In the genomic region with DNA sequence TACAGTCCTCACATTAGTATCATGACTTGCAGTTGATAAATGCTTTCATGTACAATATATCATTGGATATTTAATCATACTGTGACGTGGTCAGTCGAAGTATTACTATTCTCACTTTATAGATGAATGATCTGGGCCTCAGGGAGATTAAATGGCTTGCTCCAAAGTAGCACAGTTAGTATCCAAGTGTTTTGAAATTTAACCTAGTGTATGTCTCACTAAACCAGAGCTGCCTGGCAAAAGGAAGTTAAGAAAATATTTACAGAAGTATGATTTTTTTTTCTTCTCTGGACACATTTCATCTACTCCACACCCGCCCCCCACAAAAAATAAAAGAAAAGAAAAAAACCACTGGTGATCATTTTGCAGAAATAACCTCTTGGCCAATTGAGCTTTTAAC, we compare ENCODE assay signal across 28 cellular contexts.
DNase-seq lines count a peak whose midpoint lies in the region; ATAC-seq and TF ChIP-seq lines count a peak whose summit lies in the region.
"Had no signal": no experiment of that assay in that cellular context is flagged by ENCODE, and none has a peak within 500 bp of the region (broad histone marks: within the 10 kb centered on the region; RNA-seq: fewer than 3 reads in every experiment).

No MANE protein-coding gene starts in this region.

- H3K27ac ChIP-seq in liver (ENCODE audit: low read depth in 1 of 2, low read length in 2 of 2) (peak overlapping the region; percentile 39 to 63), temporal lobe (ENCODE audit: low read depth, low read length) (peak overlapping the region; percentile 4)
- H3K27ac ChIP-seq: brain microvascular endothelial cell, gastroesophageal sphincter, neutrophil had no signal

- H3K4me3 ChIP-seq in choroid plexus epithelial cell (ENCODE audit: low read depth, low read length), result no peak overlapping the region
- H3K4me3 ChIP-seq in liver (ENCODE audit: low read depth in 1 of 3, low read length in 3 of 3), result no peak overlapping the region
- H3K4me3 ChIP-seq: gastroesophageal sphincter, K562 had no signal

- intact Hi-C loops in activated T-helper 1 cell treated with anti-CD3 and anti-CD28 coated beads, Interleukin-12 subunit alpha, Interleukin-12 subunit beta, Interleukin-2, Interleukin-4 antibody, amounts not matched to agents 30 ng/mL and 10 ng/mL and 1 ng/mL, durations not matched to agents 14 hours and 24 hours and 36 hours (cut with micrococcal nuclease), result no loop called here

- no peak for TF ChIP-seq RAD21 in liver (IDR thresholded peaks at IDR 0.05)

- no peak overlapping the region for H3K4me3 Mint-ChIP-seq in activated T-helper 1 cell treated with anti-CD3 and anti-CD28 coated beads, Interleukin-12 subunit alpha, Interleukin-12 subunit beta, Interleukin-2, Interleukin-4 antibody, amounts not matched to agents 30 ng/mL and 10 ng/mL and 1 ng/mL, durations not matched to agents 14 hours and 24 hours and 36 hours
- H3K4me3 Mint-ChIP-seq: activated CD4-positive, alpha-beta memory T cell treated with anti-CD3 and anti-CD28 coated beads, Interleukin-2, amount 10 ng/mL, durations not matched to agents 7 days and 5 days; immature natural killer cell; stimulated activated memory B cell treated with anti-CD40 and anti-IgM and Interleukin-4, amounts not matched to agents 10 μg/mL and 1 μg/mL and 100 μg/mL, for 72 hours had no signal

- 25% methylated on average over 3 of the region's 3 CpGs for WGBS in liver

- H3K9me3 Mint-ChIP-seq in activated T-helper 1 cell treated with anti-CD3 and anti-CD28 coated beads, Interleukin-12 subunit alpha, Interleukin-12 subunit beta, Interleukin-2, Interleukin-4 antibody, amounts not matched to agents 30 ng/mL and 10 ng/mL and 1 ng/mL, durations not matched to agents 14 hours and 24 hours and 36 hours, result no peaks in the 10 kb centered on the region
- H3K9me3 Mint-ChIP-seq: activated CD4-positive, alpha-beta memory T cell treated with anti-CD3 and anti-CD28 coated beads, Interleukin-2, amount 10 ng/mL, durations not matched to agents 7 days and 5 days; activated T-helper 2 cell treated with anti-CD3 and anti-CD28 coated beads, Interferon-gamma antibody, Interleukin-2, Interleukin-4, amounts not matched to agents 10 μg/mL and 5 μg/mL and 100 μg/mL, durations not matched to agents 14 hours and 24 hours and 36 hours; stimulated activated memory B cell treated with anti-CD40 and anti-IgM and Interleukin-4, amounts not matched to agents 10 μg/mL and 1 μg/mL and 100 μg/mL, for 72 hours had no signal

- no peak overlapping the region for H3K27ac Mint-ChIP-seq in activated T-helper 1 cell treated with anti-CD3 and anti-CD28 coated beads, Interleukin-12 subunit alpha, Interleukin-12 subunit beta, Interleukin-2, Interleukin-4 antibody, amounts not matched to agents 30 ng/mL and 10 ng/mL and 1 ng/mL, durations not matched to agents 14 hours and 24 hours and 36 hours
- H3K27ac Mint-ChIP-seq: activated CD4-positive, alpha-beta memory T cell treated with anti-CD3 and anti-CD28 coated beads, Interleukin-2, amount 10 ng/mL, durations not matched to agents 7 days and 5 days; activated T-helper 2 cell treated with anti-CD3 and anti-CD28 coated beads, Interferon-gamma antibody, Interleukin-2, Interleukin-4, amounts not matched to agents 10 μg/mL and 5 μg/mL and 100 μg/mL, durations not matched to agents 14 hours and 24 hours and 36 hours; immature natural killer cell; progenitor cell of endocrine pancreas; stimulated activated memory B cell treated with anti-CD40 and anti-IgM and Interleukin-4, amounts not matched to agents 10 μg/mL and 1 μg/mL and 100 μg/mL, for 72 hours had no signal

- H3K36me3 Mint-ChIP-seq in activated T-helper 1 cell treated with anti-CD3 and anti-CD28 coated beads, Interleukin-12 subunit alpha, Interleukin-12 subunit beta, Interleukin-2, Interleukin-4 antibody, amounts not matched to agents 30 ng/mL and 10 ng/mL and 1 ng/mL, durations not matched to agents 14 hours and 24 hours and 36 hours (ENCODE audit: low read depth), result no peaks in the 10 kb centered on the region
- H3K36me3 Mint-ChIP-seq: immature natural killer cell; stimulated activated memory B cell treated with anti-CD40 and anti-IgM and Interleukin-4, amounts not matched to agents 10 μg/mL and 1 μg/mL and 100 μg/mL, for 72 hours had no signal

- H3K4me1 Mint-ChIP-seq in activated T-helper 1 cell treated with anti-CD3 and anti-CD28 coated beads, Interleukin-12 subunit alpha, Interleukin-12 subunit beta, Interleukin-2, Interleukin-4 antibody, amounts not matched to agents 30 ng/mL and 10 ng/mL and 1 ng/mL, durations not matched to agents 14 hours and 24 hours and 36 hours (ENCODE audit: low read depth), result no peaks in the 10 kb centered on the region
- H3K4me1 Mint-ChIP-seq: activated CD4-positive, alpha-beta memory T cell treated with anti-CD3 and anti-CD28 coated beads, Interleukin-2, amount 10 ng/mL, durations not matched to agents 7 days and 5 days; immature natural killer cell; stimulated activated memory B cell treated with anti-CD40 and anti-IgM and Interleukin-4, amounts not matched to agents 10 μg/mL and 1 μg/mL and 100 μg/mL, for 72 hours had no signal

- no peak for TF ChIP-seq CTCF in choroid plexus epithelial cell (conservative IDR thresholded peaks at IDR 0.05; ENCODE audit: low read depth, low read length)
- no peak for TF ChIP-seq CTCF in liver (IDR thresholded peaks at IDR 0.05; ENCODE audit: low read depth, low read length, missing input control)

- H3K4me1 ChIP-seq in liver (ENCODE audit: control insufficient read depth in 4 of 4, insufficient read depth in 4 of 4, low read length in 3 of 4), result peaks cover 0 to 25% (median 12%) of the 10 kb centered on the region in 4 donors
- H3K4me1 ChIP-seq: gastroesophageal sphincter had no signal

- no peaks in the 10 kb centered on the region for H3K27me3 ChIP-seq in liver (ENCODE audit: control insufficient read depth in 4 of 4, insufficient read depth in 4 of 4, low read length in 3 of 4)
- H3K27me3 ChIP-seq: brain microvascular endothelial cell, neutrophil had no signal

- H3K27me3 Mint-ChIP-seq in activated T-helper 1 cell treated with anti-CD3 and anti-CD28 coated beads, Interleukin-12 subunit alpha, Interleukin-12 subunit beta, Interleukin-2, Interleukin-4 antibody, amounts not matched to agents 30 ng/mL and 10 ng/mL and 1 ng/mL, durations not matched to agents 14 hours and 24 hours and 36 hours (ENCODE audit: insufficient read depth), result peaks cover 15% of the 10 kb centered on the region

- no peaks in the 10 kb centered on the region for H3K9me3 ChIP-seq in liver (ENCODE audit: control insufficient read depth in 4 of 4, low read length in 3 of 4)
- H3K9me3 ChIP-seq: gastroesophageal sphincter, neutrophil had no signal

- H3K36me3 ChIP-seq in liver (ENCODE audit: control insufficient read depth in 4 of 4, insufficient read depth in 3 of 4, low read depth in 1 of 4, low read length in 3 of 4), result no peaks in the 10 kb centered on the region
- H3K36me3 ChIP-seq: brain microvascular endothelial cell, gastroesophageal sphincter, neutrophil had no signal

- no peak for ATAC-seq in HG03571 (IDR thresholded peaks at IDR 0.05; ENCODE audit: unreplicated experiment)
- ATAC-seq in HG03159 (IDR thresholded peaks at IDR 0.05; ENCODE audit: unreplicated experiment), result no peak
- ATAC-seq: activated CD4-positive, CD25-positive, alpha-beta regulatory T cell treated with anti-CD3 and anti-CD28 coated beads, Interleukin-2, amount 50 U/mL, for 24 hours; gastroesophageal sphincter; K562; Panc1; stimulated activated memory B cell treated with anti-CD40 and anti-IgM and Interleukin-4, amounts not matched to agents 10 μg/mL and 1 μg/mL and 100 μg/mL, for 72 hours had no signal

- DNase-seq in NCI-H69 (lab: John Stamatoyannopoulos, UW) (peak; percentile 75), choroid plexus epithelial cell (ENCODE audit: low read depth) (peak; percentile 36)
- no peak for DNase-seq in stimulated activated CD4-positive, alpha-beta T cell treated with anti-CD3 and anti-CD28 coated beads, Interleukin-2, amount 100 ng/mL, for 48 hours
- no peak for DNase-seq in activated T-helper 1 cell treated with anti-CD3 and anti-CD28 coated beads, Interleukin-12 subunit alpha, Interleukin-12 subunit beta, Interleukin-2, Interleukin-4 antibody, amounts not matched to agents 30 ng/mL and 10 ng/mL and 1 ng/mL, durations not matched to agents 14 hours and 24 hours and 36 hours (ENCODE audit: low spot score)
- DNase-seq: activated CD4-positive, alpha-beta memory T cell treated with anti-CD3 and anti-CD28 coated beads, Interleukin-2, amount 10 ng/mL, durations not matched to agents 7 days and 5 days; activated CD8-positive, alpha-beta memory T cell treated with anti-CD3 and anti-CD28 coated beads, Interleukin-2, amount 50 U/mL, for 4 hours; activated naive CD4-positive, alpha-beta T cell treated with anti-CD3 and anti-CD28 coated beads, Interleukin-2, amount 50 U/mL, for 16 hours; amniotic stem cell; brain microvascular endothelial cell; DMS79; GDM1; immature natural killer cell; NCI-H187 treated with DMSO at 0.1 percent for 48 hours; NCI-H524 treated with DMSO at 0.1 percent for 48 hours; Right ventricle myocardium superior; T-helper 2 cell had no signal

- no peak overlapping the region for H3K9ac ChIP-seq in liver (ENCODE audit: low read depth in 1 of 2, low read length in 2 of 2)

TF ChIP-seq in liver, 16 proteins besides CTCF, POLR2A, EP300 and RAD21 (continues in another document):
- no peak for TF ChIP-seq RXRA (IDR thresholded peaks at IDR 0.05)
- TF ChIP-seq TAF1 (conservative IDR thresholded peaks at IDR 0.05), result no peak
- TF ChIP-seq FOXA2 (IDR thresholded peaks at IDR 0.05), result no peak
- no peak for TF ChIP-seq EGR1 (IDR thresholded peaks at IDR 0.05; ENCODE audit: low read depth in 2 of 2)
- TF ChIP-seq, protein P1, sequence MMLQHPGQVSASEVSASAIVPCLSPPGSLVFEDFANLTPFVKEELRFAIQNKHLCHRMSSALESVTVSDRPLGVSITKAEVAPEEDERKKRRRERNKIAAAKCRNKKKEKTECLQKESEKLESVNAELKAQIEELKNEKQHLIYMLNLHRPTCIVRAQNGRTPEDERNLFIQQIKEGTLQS (IDR thresholded peaks at IDR 0.05), result no peak
- no peak for TF ChIP-seq YY1 (IDR thresholded peaks at IDR 0.05)
- TF ChIP-seq, protein P2, sequence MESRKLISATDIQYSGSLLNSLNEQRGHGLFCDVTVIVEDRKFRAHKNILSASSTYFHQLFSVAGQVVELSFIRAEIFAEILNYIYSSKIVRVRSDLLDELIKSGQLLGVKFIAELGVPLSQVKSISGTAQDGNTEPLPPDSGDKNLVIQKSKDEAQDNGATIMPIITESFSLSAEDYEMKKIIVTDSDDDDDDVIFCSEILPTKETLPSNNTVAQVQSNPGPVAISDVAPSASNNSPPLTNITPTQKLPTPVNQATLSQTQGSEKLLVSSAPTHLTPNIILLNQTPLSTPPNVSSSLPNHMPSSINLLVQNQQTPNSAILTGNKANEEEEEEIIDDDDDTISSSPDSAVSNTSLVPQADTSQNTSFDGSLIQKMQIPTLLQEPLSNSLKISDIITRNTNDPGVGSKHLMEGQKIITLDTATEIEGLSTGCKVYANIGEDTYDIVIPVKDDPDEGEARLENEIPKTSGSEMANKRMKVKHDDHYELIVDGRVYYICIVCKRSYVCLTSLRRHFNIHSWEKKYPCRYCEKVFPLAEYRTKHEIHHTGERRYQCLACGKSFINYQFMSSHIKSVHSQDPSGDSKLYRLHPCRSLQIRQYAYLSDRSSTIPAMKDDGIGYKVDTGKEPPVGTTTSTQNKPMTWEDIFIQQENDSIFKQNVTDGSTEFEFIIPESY (IDR thresholded peaks at IDR 0.05), result no peak

Comparison
In these comparisons a context has a peak if more than half of its experiments do, and no peak if none do; other contexts are left out.
1. DNase-seq: peak in NCI-H69 (single experiment) and choroid plexus epithelial cell (single experiment); none in stimulated activated CD4-positive, alpha-beta T cell treated with anti-CD3 and anti-CD28 coated beads, Interleukin-2, amount 100 ng/mL, for 48 hours (0 of 2) and activated T-helper 1 cell treated with anti-CD3 and anti-CD28 coated beads, Interleukin-12 subunit alpha, Interleukin-12 subunit beta, Interleukin-2, Interleukin-4 antibody, amounts not matched to agents 30 ng/mL and 10 ng/mL and 1 ng/mL, durations not matched to agents 14 hours and 24 hours and 36 hours (single experiment).